ENCODE assay signal across 1 cellular context in the genomic region with DNA sequence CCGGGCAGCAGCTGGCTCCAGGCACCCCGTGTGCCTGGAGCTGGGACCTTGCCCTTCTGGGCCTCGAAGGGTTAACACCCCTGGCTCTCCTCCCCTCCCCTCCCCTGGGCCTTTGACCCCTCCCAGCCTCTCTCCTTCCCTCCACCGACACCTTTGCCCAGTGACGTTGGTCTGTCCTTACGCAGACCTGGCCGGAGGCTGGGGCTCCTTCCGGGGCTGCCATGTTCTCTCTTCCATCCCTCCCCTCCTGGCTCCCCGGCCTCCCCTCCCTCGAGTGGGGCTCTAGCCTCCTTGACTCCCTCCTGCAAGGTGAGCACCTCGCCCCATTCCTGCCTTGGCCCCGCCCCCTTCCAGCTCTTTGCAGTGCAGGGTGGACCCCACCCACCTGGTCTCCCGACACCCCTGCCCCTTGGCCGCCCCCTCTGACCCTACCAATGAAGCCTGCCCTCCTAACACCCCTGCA.
TF ChIP-seq lines count a peak whose summit lies in the region.

TSS of gene TMEM82 (plus strand) at position 161 of the 463 bp plus-strand sequence. CDS start at position 222, 61 bp downstream.

TF ChIP-seq in GM23338, 12 proteins besides CTCF, POLR2A, EP300 and RAD21 (continued from another document):
- TF ChIP-seq CREB1 (CRISPR knock-in tag; IDR thresholded peaks at IDR 0.05; ENCODE audit: low read depth) (no peak), JUNB (IDR thresholded peaks at IDR 0.05; ENCODE audit: unreplicated experiment) (no peak), EZH2 (IDR thresholded peaks at IDR 0.05; ENCODE audit: low read depth, unreplicated experiment) (no peak)
